18 cellular contexts compared by ENCODE assay signal in genomic region chr6:170347975-170348374, GRCh38. TPM values are rescaled to one million over a fixed set of nuclear protein-coding genes. Genes with fewer than 3 reads are reported as not detected.
DNase-seq lines count a peak whose midpoint lies in the region; ATAC-seq and TF ChIP-seq lines count a peak whose summit lies in the region.
"Had no signal": no experiment of that assay in that cellular context is flagged by ENCODE, and none has a peak within 500 bp of the region (broad histone marks: within the 10 kb centered on the region; RNA-seq: fewer than 3 reads in every experiment).

No MANE protein-coding gene starts in this region.

- peak overlapping the region; percentile 39 for H3K27ac ChIP-seq in right cardiac atrium (ENCODE audit: low read length)
- H3K27ac ChIP-seq in upper lobe of left lung: peak overlapping the region in 3 of 4 donors; percentile 30 to 33 (median 33)
- H3K27ac ChIP-seq: BLaER1 had no signal

- no peak overlapping the region for H3K4me3 ChIP-seq in right cardiac atrium (ENCODE audit: low read length)
- no peak overlapping the region for H3K4me3 ChIP-seq in upper lobe of left lung
- H3K4me3 ChIP-seq: BLaER1 had no signal

- H3K27me3 ChIP-seq in right cardiac atrium (ENCODE audit: control insufficient read depth, insufficient read depth) (no peaks in the 10 kb centered on the region), upper lobe of left lung (no peaks in the 10 kb centered on the region)
- H3K27me3 ChIP-seq: BLaER1 had no signal

- ATAC-seq in right cardiac atrium: no peak
- ATAC-seq in Right ventricle myocardium inferior: no peak
- no peak for ATAC-seq in upper lobe of left lung (ENCODE audit: low FRiP score in 2 of 2)
- ATAC-seq: HCT116 had no signal

- TF ChIP-seq EP300 in upper lobe of left lung (IDR thresholded peaks at IDR 0.05): no peak

- TF ChIP-seq POLR2A in upper lobe of left lung (IDR thresholded peaks at IDR 0.05): no peak

- intact Hi-C loops in right cardiac atrium (cut with DNase I) (no loop called here), Right ventricle myocardium inferior (cut with DNase I) (no loop called here)

- DNase-seq in right cardiac atrium (no peak), Right ventricle myocardium inferior (ENCODE audit: missing footprints) (no peak), mesothelial cell of epicardium (ENCODE audit: low spot score in 2 of 2, unreplicated experiment in 2 of 2) (no peak), upper lobe of left lung (no peak), ecto neural progenitor cell (ENCODE audit: low spot score) (no peak), MV-4-11 (lab: John Stamatoyannopoulos, UW) (no peak)
- DNase-seq in activated CD4-positive, alpha-beta T cell treated with anti-CD3 and anti-CD28 coated beads, Interleukin-2, amount 10 ng/mL, durations not matched to agents 7 days and 5 days: no peak
- DNase-seq: 8988T; CD4-positive, alpha-beta memory T cell; DMS153; DMS79; GF-D8; GOT3; H7; HFFc6 had no signal

- H3K36me3 ChIP-seq in upper lobe of left lung: peaks cover 7 to 42% (median 22%) of the 10 kb centered on the region in 4 donors

- H3K27me3 Mint-ChIP-seq in mesothelial cell of epicardium (ENCODE audit: low read depth): no peaks in the 10 kb centered on the region
- no peaks in the 10 kb centered on the region for H3K27me3 Mint-ChIP-seq in activated CD4-positive, alpha-beta T cell treated with anti-CD3 and anti-CD28 coated beads, Interleukin-2, amount 10 ng/mL, durations not matched to agents 7 days and 5 days
- H3K27me3 Mint-ChIP-seq: CD4-positive, alpha-beta memory T cell had no signal

- WGBS in right cardiac atrium: 76% methylated on average over 6 of the region's 6 CpGs
- WGBS in upper lobe of left lung, 2 donors: 73 to 74% methylated on average over 6 of the region's 6 CpGs

- peaks cover 5% of the 10 kb centered on the region for H3K4me1 ChIP-seq in right cardiac atrium (ENCODE audit: control insufficient read depth, insufficient read depth, low read length)
- H3K4me1 ChIP-seq in upper lobe of left lung: peaks cover 9 to 31% (median 23%) of the 10 kb centered on the region in 4 donors

- H3K27ac Mint-ChIP-seq in mesothelial cell of epicardium: peak overlapping the region; percentile 39
- no peak overlapping the region for H3K27ac Mint-ChIP-seq in activated CD4-positive, alpha-beta T cell treated with anti-CD3 and anti-CD28 coated beads, Interleukin-2, amount 10 ng/mL, durations not matched to agents 7 days and 5 days
- H3K27ac Mint-ChIP-seq: CD14-positive monocyte, HFFc6 had no signal

- POLR2A ChIA-PET in activated CD4-positive, alpha-beta T cell treated with anti-CD3 and anti-CD28 coated beads, Interleukin-2, amount 10 ng/mL, durations not matched to agents 7 days and 5 days (lab: Charles Lee): no interaction called here

- no peaks in the 10 kb centered on the region for H3K9me3 ChIP-seq in right cardiac atrium (ENCODE audit: control insufficient read depth, low read length)
- no peaks in the 10 kb centered on the region for H3K9me3 ChIP-seq in upper lobe of left lung

- peaks cover 2% of the 10 kb centered on the region for H3K4me1 Mint-ChIP-seq in mesothelial cell of epicardium
- H3K4me1 Mint-ChIP-seq in activated CD4-positive, alpha-beta T cell treated with anti-CD3 and anti-CD28 coated beads, Interleukin-2, amount 10 ng/mL, durations not matched to agents 7 days and 5 days: peaks cover 37% of the 10 kb centered on the region

- H3K4me3 Mint-ChIP-seq in mesothelial cell of epicardium: no peak overlapping the region
- H3K4me3 Mint-ChIP-seq in activated CD4-positive, alpha-beta T cell treated with anti-CD3 and anti-CD28 coated beads, Interleukin-2, amount 10 ng/mL, durations not matched to agents 7 days and 5 days: no peak overlapping the region
- H3K4me3 Mint-ChIP-seq: CD14-positive monocyte; CD4-positive, alpha-beta memory T cell; HFFc6 had no signal

- no peak for TF ChIP-seq CTCF in mesothelial cell of epicardium (IDR thresholded peaks at IDR 0.05; ENCODE audit: unreplicated experiment)
- TF ChIP-seq CTCF in upper lobe of left lung (IDR thresholded peaks at IDR 0.05): no peak

- H3K36me3 Mint-ChIP-seq in mesothelial cell of epicardium: peaks cover 67% of the 10 kb centered on the region
- peaks cover 67% of the 10 kb centered on the region for H3K36me3 Mint-ChIP-seq in activated CD4-positive, alpha-beta T cell treated with anti-CD3 and anti-CD28 coated beads, Interleukin-2, amount 10 ng/mL, durations not matched to agents 7 days and 5 days (ENCODE audit: low read depth)

- H3K9me3 Mint-ChIP-seq in mesothelial cell of epicardium: peaks cover 31% of the 10 kb centered on the region
- H3K9me3 Mint-ChIP-seq in activated CD4-positive, alpha-beta T cell treated with anti-CD3 and anti-CD28 coated beads, Interleukin-2, amount 10 ng/mL, durations not matched to agents 7 days and 5 days: peaks cover 26% of the 10 kb centered on the region

- CTCF ChIA-PET in activated CD4-positive, alpha-beta T cell treated with anti-CD3 and anti-CD28 coated beads, Interleukin-2, amount 10 ng/mL, durations not matched to agents 7 days and 5 days (lab: Charles Lee): no interaction called here

RNA-seq across cellular contexts. Expression of gene FAM120B, which starts 41.4 kb away (rescaled TPM):
- total RNA-seq in right cardiac atrium (10 to 100 TPM; 25.8 to 31.9 (median 29.5) TPM), Right ventricle myocardium inferior (16.3 TPM), mesothelial cell of epicardium (43.3 to 44.6 TPM (median 44.1 TPM) in 3 replicates), upper lobe of left lung (10 to 100 TPM; 20.1 to 51.3 (median 28.3) TPM)
- polyA plus RNA-seq in right cardiac atrium: 10.7 TPM
- 10 to 100 TPM; 29.8 to 33.0 TPM for total RNA-seq in activated CD4-positive, alpha-beta T cell treated with anti-CD3 and anti-CD28 coated beads, Interleukin-2, amount 10 ng/mL, durations not matched to agents 7 days and 5 days

RNA-seq across cellular contexts. Expression of gene DLL1, which starts 57.1 kb away (rescaled TPM):
- 10 to 100 TPM; 23.9 to 29.2 (median 27.0) TPM for total RNA-seq in right cardiac atrium
- 25.8 TPM for polyA plus RNA-seq in right cardiac atrium
- 21.5 TPM for total RNA-seq in Right ventricle myocardium inferior
- total RNA-seq in mesothelial cell of epicardium: 2.6 to 4.8 TPM (median 3.6 TPM) in 3 replicates
- 10 to 100 TPM in 3 of 6 donors, 1 to 10 TPM in 3; 3.8 to 20.1 (median 10.2) TPM for total RNA-seq in upper lobe of left lung
- under 1 TPM; 0.55 to 0.58 TPM for total RNA-seq in activated CD4-positive, alpha-beta T cell treated with anti-CD3 and anti-CD28 coated beads, Interleukin-2, amount 10 ng/mL, durations not matched to agents 7 days and 5 days
- polyA plus RNA-seq: CD14-positive monocyte had no signal
